In the genomic region with DNA sequence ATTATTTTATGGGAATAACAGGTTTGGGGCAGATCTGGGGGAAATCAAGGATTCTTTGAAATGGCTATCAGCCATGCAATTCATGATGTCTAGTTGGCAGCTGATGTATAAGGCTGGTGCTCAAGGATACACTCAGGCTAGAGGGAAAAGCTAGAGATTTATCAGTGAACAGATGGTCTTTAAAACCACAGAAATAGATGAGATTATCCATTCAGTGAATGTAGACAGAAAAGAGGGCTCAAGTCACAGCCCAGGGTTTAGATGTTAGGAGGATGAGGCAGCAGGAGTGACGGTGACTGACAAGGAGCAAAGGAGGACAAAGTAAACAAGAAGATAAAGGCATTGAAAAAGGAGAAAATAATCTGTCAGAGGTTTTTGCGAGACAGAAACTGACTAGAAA, we compare ENCODE assay signal across 18 cellular contexts.
"Had no signal": no experiment of that assay in that cellular context is flagged by ENCODE, and none has a peak within 500 bp of the region (broad histone marks: within the 10 kb centered on the region; RNA-seq: fewer than 3 reads in every experiment).

No MANE protein-coding gene starts in this region.

- ATAC-seq: activated CD4-positive, CD25-positive, alpha-beta regulatory T cell treated with anti-CD3 and anti-CD28 coated beads, Interleukin-2, amount 50 U/mL, for 24 hours; effector memory CD8-positive, alpha-beta T cell; foreskin keratinocyte; left ventricle myocardium superior; sciatic nerve; upper lobe of right lung had no signal

- H3K4me1 ChIP-seq: breast epithelium, foreskin keratinocyte, spleen, upper lobe of right lung had no signal

- H3K27me3 ChIP-seq: breast epithelium, foreskin keratinocyte, ovary, spleen, upper lobe of right lung had no signal

- H3K27ac ChIP-seq: breast epithelium, foreskin keratinocyte, ovary, spleen, thoracic aorta, upper lobe of right lung had no signal

- H3K36me3 Mint-ChIP-seq: activated naive CD8-positive, alpha-beta T cell treated with anti-CD3 and anti-CD28 coated beads, Interleukin-2, amount 10 ng/mL, durations not matched to agents 7 days and 5 days had no signal

- H3K36me3 ChIP-seq: breast epithelium, ovary, thoracic aorta, upper lobe of right lung had no signal

- H3K4me3 ChIP-seq: breast epithelium, ovary, spleen, thoracic aorta, upper lobe of right lung had no signal

- H3K9me3 ChIP-seq: ovary, upper lobe of right lung had no signal

- H3K4me1 Mint-ChIP-seq: activated naive CD8-positive, alpha-beta T cell treated with anti-CD3 and anti-CD28 coated beads, Interleukin-2, amount 10 ng/mL, durations not matched to agents 7 days and 5 days; neural crest cell had no signal

- H3K4me3 Mint-ChIP-seq: activated naive CD8-positive, alpha-beta T cell treated with anti-CD3 and anti-CD28 coated beads, Interleukin-2, amount 10 ng/mL, durations not matched to agents 7 days and 5 days; effector memory CD8-positive, alpha-beta T cell; neural crest cell had no signal

- H3K27ac Mint-ChIP-seq: activated naive CD8-positive, alpha-beta T cell treated with anti-CD3 and anti-CD28 coated beads, Interleukin-2, amount 10 ng/mL, durations not matched to agents 7 days and 5 days; effector memory CD8-positive, alpha-beta T cell had no signal

- H3K27me3 Mint-ChIP-seq: activated naive CD8-positive, alpha-beta T cell treated with anti-CD3 and anti-CD28 coated beads, Interleukin-2, amount 10 ng/mL, durations not matched to agents 7 days and 5 days; effector memory CD8-positive, alpha-beta T cell had no signal

- DNase-seq: activated naive CD4-positive, alpha-beta T cell; activated naive CD8-positive, alpha-beta T cell treated with anti-CD3 and anti-CD28 coated beads, Interleukin-2, amount 10 ng/mL, durations not matched to agents 7 days and 5 days; activated T-cell treated with anti-CD3 and anti-CD28 coated beads for 4 hours; dermis blood vessel endothelial cell; effector memory CD8-positive, alpha-beta T cell; foreskin keratinocyte; kidney glomerular epithelial cell; left ventricle myocardium superior; mesendoderm; ovary; spleen; stimulated activated CD4-positive, alpha-beta T cell treated with anti-CD3 and anti-CD28 coated beads, Interleukin-1b, Interleukin-23, amount 100 ng/mL, for 48 hours; upper lobe of right lung had no signal
